ENCODE assay signal across 1 cellular context in genomic region chr3:115146418-115147328, GRCh38.
TF ChIP-seq lines count a peak whose summit lies in the region.

Gene ZBTB20 (minus strand): TSS chr3:115147288.

TF ChIP-seq in GM23338, 12 proteins besides CTCF, POLR2A, EP300 and RAD21 (continued from another document):
- TF ChIP-seq ZNF462 (CRISPR knock-in tag; IDR thresholded peaks at IDR 0.05) (no peak), EZH2phosphoT487 (IDR thresholded peaks at IDR 0.05; ENCODE audit: unreplicated experiment) (no peak), EZH2 (IDR thresholded peaks at IDR 0.05; ENCODE audit: low read depth, unreplicated experiment) (no peak), ZNF331 (CRISPR knock-in tag; IDR thresholded peaks at IDR 0.05; ENCODE audit: low read depth) (no peak), CREB1 (CRISPR knock-in tag; IDR thresholded peaks at IDR 0.05; ENCODE audit: low read depth) (0 out of 2 replicates have a peak, but pooled peaks have one; percentile 11), NANOG (IDR thresholded peaks at IDR 0.05; ENCODE audit: borderline replicate concordance) (no peak)
